1 cellular context compared by ENCODE assay signal in genomic region chr18:74921057-74921820, GRCh38.
TF ChIP-seq lines count a peak whose summit lies in the region.

No MANE protein-coding gene starts in this region.

TF ChIP-seq in H1, 55 proteins besides CTCF, POLR2A, EP300 and RAD21 (continued from another document):
- peak; percentile 48 for TF ChIP-seq ASH2L (IDR thresholded peaks at IDR 0.05; ENCODE audit: low read length)
- TF ChIP-seq POU5F1 (IDR thresholded peaks at IDR 0.05; ENCODE audit: low read depth, low read length) = no peak; the same call in 1 of the 2 replicates
- no peak for TF ChIP-seq CHD2 (IDR thresholded peaks at IDR 0.05; ENCODE audit: low read length)
TF ChIP-seq in H1: peak in this region for 2.
